In the genomic region with DNA sequence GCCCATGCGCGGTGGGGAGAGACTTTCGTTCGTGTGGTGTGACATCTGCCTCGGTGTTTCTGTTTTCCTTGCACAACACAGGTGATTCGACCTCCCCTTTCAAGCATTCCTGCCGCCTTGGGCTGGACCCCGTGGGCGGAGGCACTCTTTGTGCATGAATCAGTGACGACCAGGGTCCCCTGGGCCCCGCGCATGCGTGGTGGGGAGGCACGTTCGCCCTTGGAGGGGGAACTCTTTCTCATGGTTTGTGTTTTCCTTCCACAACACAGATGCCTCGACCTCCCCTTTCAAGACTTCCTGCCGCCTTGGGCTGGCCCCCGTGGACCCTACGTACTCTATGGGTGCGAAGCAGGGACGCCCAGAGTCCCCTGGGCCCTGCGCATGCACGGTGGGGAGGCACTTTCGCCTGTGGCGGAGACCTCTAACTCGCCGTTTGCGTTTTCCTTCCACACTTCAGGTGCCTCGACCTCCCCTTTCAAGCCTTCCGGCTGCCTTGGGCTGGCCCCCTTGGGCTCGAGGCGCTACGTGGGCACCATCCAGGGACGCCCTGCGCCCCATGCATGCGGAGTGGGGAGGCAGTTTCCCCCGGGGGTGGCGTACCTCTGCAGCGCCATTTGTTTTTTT, we compare ENCODE assay signal across 31 cellular contexts.
DNase-seq lines count a peak whose midpoint lies in the region; ATAC-seq and TF ChIP-seq lines count a peak whose summit lies in the region.
"Had no signal": no experiment of that assay in that cellular context is flagged by ENCODE, and none has a peak within 500 bp of the region (broad histone marks: within the 10 kb centered on the region; RNA-seq: fewer than 3 reads in every experiment).

No MANE protein-coding gene starts in this region.

- no TSS peak for BruUV-seq in Caco-2 (replicated peaks; lab: Mats Ljungman, UMichigan)

- H3K9me3 Mint-ChIP-seq in Caco-2 (ENCODE audit: unreplicated experiment), result no peaks in the 10 kb centered on the region
- H3K9me3 Mint-ChIP-seq: activated T-helper 17 cell treated with anti-CD3 and anti-CD28 coated beads, Interleukin-2, amount 50 U/mL, for 72 hours; type B pancreatic cell had no signal

- peak overlapping the region; percentile 54 for H3K4me3 Mint-ChIP-seq in Caco-2 (ENCODE audit: unreplicated experiment)
- H3K4me3 Mint-ChIP-seq: activated naive CD4-positive, alpha-beta T cell treated with anti-CD3 and anti-CD28 coated beads, Interleukin-2, amount 10 ng/mL, durations not matched to agents 7 days and 5 days; activated T-helper 17 cell treated with anti-CD3 and anti-CD28 coated beads, Interleukin-2, amount 50 U/mL, for 72 hours; brain; memory B cell; nephron progenitor cell; T-helper 17 cell; type B pancreatic cell had no signal

- H3K27me3 Mint-ChIP-seq in Caco-2 (ENCODE audit: insufficient read depth, unreplicated experiment), result peaks cover 62% of the 10 kb centered on the region
- H3K27me3 Mint-ChIP-seq: activated naive CD4-positive, alpha-beta T cell treated with anti-CD3 and anti-CD28 coated beads, Interleukin-2, amount 10 ng/mL, durations not matched to agents 7 days and 5 days; activated T-helper 17 cell treated with anti-CD3 and anti-CD28 coated beads, Interleukin-2, amount 50 U/mL, for 72 hours; T-helper 17 cell; type B pancreatic cell had no signal

- no peak for TF ChIP-seq POLR2A in spleen (IDR thresholded peaks at IDR 0.05)

- intact Hi-C loops in Caco-2 (cut with micrococcal nuclease; ENCODE audit: unreplicated experiment) (no loop called here), spleen (cut with DNase I; ENCODE audit: low total_unique reads) (no loop called here)

- peak; percentile 46 for DNase-seq in BE2C
- DNase-seq in Caco-2, result peak; percentile 53 to 76
- DNase-seq in NCI-H1930 (lab: John Stamatoyannopoulos, UW), result peak; percentile 74 to 75
- DNase-seq in SK-N-DZ (ENCODE audit: low spot score), result peak; percentile 21
- DNase-seq in omental fat pad (ENCODE audit: low spot score), result no peak
- DNase-seq in activated CD4-positive, alpha-beta T cell treated with anti-CD3 and anti-CD28 coated beads for 4 hours, result no peak
- no peak for DNase-seq in spleen
- DNase-seq: activated naive CD4-positive, alpha-beta T cell treated with anti-CD3 and anti-CD28 coated beads, Interleukin-2, amount 10 ng/mL, durations not matched to agents 7 days and 5 days; adrenal gland; Calu3; cerebellar nuclear complex; dermis blood vessel endothelial cell; DMS79 treated with DMSO at 0.1 percent for 48 hours; glutamatergic neuron; GM23248; KBM-7; NCI-H1417 treated with DMSO at 0.1 percent for 48 hours; NCI-H2171; NCI-H510A treated with DMSO at 0.1 percent for 48 hours; nephron progenitor cell; ovary; stimulated activated naive CD4-positive, alpha-beta T cell; T-helper 17 cell had no signal

- CTCF ChIA-PET in Caco-2 (lab: Charles Lee), result no interaction called here

- H3K36me3 Mint-ChIP-seq in Caco-2 (ENCODE audit: insufficient read depth, unreplicated experiment), result peaks cover 4% of the 10 kb centered on the region
- H3K36me3 Mint-ChIP-seq: activated naive CD4-positive, alpha-beta T cell treated with anti-CD3 and anti-CD28 coated beads, Interleukin-2, amount 10 ng/mL, durations not matched to agents 7 days and 5 days; brain had no signal

- TF ChIP-seq CTCF in BE2C (IDR thresholded peaks at IDR 0.05; ENCODE audit: low read depth, low read length) (no peak), Caco-2 (IDR thresholded peaks at IDR 0.05; ENCODE audit: insufficient read depth in 1 of 2, low read depth in 1 of 2, low read length in 1 of 2, severe bottlenecking in 1 of 2, unreplicated experiment in 1 of 2) (no peak), omental fat pad (IDR thresholded peaks at IDR 0.05) (no peak), spleen (IDR thresholded peaks at IDR 0.05 in 8 of 11, conservative IDR thresholded peaks at IDR 0.05 in 3 of 11) (no peak)

- no peaks in the 10 kb centered on the region for H3K4me1 Mint-ChIP-seq in Caco-2 (ENCODE audit: low read depth, unreplicated experiment)
- H3K4me1 Mint-ChIP-seq: activated naive CD4-positive, alpha-beta T cell treated with anti-CD3 and anti-CD28 coated beads, Interleukin-2, amount 10 ng/mL, durations not matched to agents 7 days and 5 days; activated T-helper 17 cell treated with anti-CD3 and anti-CD28 coated beads, Interleukin-2, amount 50 U/mL, for 72 hours; brain; memory B cell; nephron progenitor cell; T-helper 17 cell had no signal

- H3K4me3 ChIP-seq in BE2C (ENCODE audit: low read depth, low read length) (peak overlapping the region; percentile 40), Caco-2 (ENCODE audit: low read depth, low read length) (no peak overlapping the region), spleen (no peak overlapping the region)
- H3K4me3 ChIP-seq: adrenal gland; BLaER1 treated with 17β-estradiol and CSF1 and Interleukin-3, amounts not matched to agents 10 nM and 100 nM; GM23248; ovary; SK-N-MC had no signal

- ATAC-seq in omental fat pad (ENCODE audit: low FRiP score), result no peak
- ATAC-seq: activated T-helper 17 cell treated with anti-CD3 and anti-CD28 coated beads, Interleukin-2, amount 50 U/mL, for 72 hours; esophagus mucosa; left lobe of liver; T-helper 17 cell had no signal

- H3K9me3 ChIP-seq in BE2C, result no peaks in the 10 kb centered on the region; the same call in 1 of the 2 replicates
- H3K9me3 ChIP-seq in Caco-2, result peaks cover 6% of the 10 kb centered on the region; the same call in 1 of the 2 replicates
- H3K9me3 ChIP-seq in spleen, result peaks cover 0 to 100% (median 99%) of the 10 kb centered on the region in 8 donors
- H3K9me3 ChIP-seq: adrenal gland, ovary had no signal

- H3K27ac Mint-ChIP-seq in Caco-2 (ENCODE audit: unreplicated experiment), result no peak overlapping the region
- H3K27ac Mint-ChIP-seq: activated naive CD4-positive, alpha-beta T cell treated with anti-CD3 and anti-CD28 coated beads, Interleukin-2, amount 10 ng/mL, durations not matched to agents 7 days and 5 days; activated T-helper 17 cell treated with anti-CD3 and anti-CD28 coated beads, Interleukin-2, amount 50 U/mL, for 72 hours; brain; memory B cell; nephron progenitor cell; T-helper 17 cell; type B pancreatic cell had no signal

- no peaks in the 10 kb centered on the region for H3K4me1 ChIP-seq in BE2C
- H3K4me1 ChIP-seq in Caco-2, result peaks cover 6% of the 10 kb centered on the region; the same call in 1 of the 2 replicates
- no peaks in the 10 kb centered on the region for H3K4me1 ChIP-seq in spleen
- H3K4me1 ChIP-seq: adrenal gland; BLaER1 treated with 17β-estradiol and CSF1 and Interleukin-3, amounts not matched to agents 10 nM and 100 nM had no signal

- POLR2A ChIA-PET in Caco-2 (lab: Charles Lee), result no interaction called here

- no peaks in the 10 kb centered on the region for H3K36me3 ChIP-seq in BE2C
- H3K36me3 ChIP-seq in Caco-2 (ENCODE audit: control insufficient read depth, insufficient read depth, low read length), result no peaks in the 10 kb centered on the region; the same call in 1 of the 2 replicates
- no peaks in the 10 kb centered on the region for H3K36me3 ChIP-seq in spleen
- H3K36me3 ChIP-seq: adrenal gland; BLaER1 treated with 17β-estradiol and CSF1 and Interleukin-3, amounts not matched to agents 10 nM and 100 nM; ovary had no signal

- H3K27ac ChIP-seq in spleen, result no peak overlapping the region
- H3K27ac ChIP-seq: adrenal gland; BLaER1 treated with 17β-estradiol and CSF1 and Interleukin-3, amounts not matched to agents 10 nM and 100 nM; GM23248; ovary; SK-N-MC had no signal

- 58 to 71% (median 69%) methylated on average over 37 to 39 of the region's 39 CpGs for WGBS in spleen, 5 donors

- H3K27me3 ChIP-seq in BE2C, result peaks cover 39% of the 10 kb centered on the region
- H3K27me3 ChIP-seq in Caco-2 (replicated peaks; ENCODE audit: control insufficient read depth, insufficient read depth, low read length), result peaks cover 5% of the 10 kb centered on the region
- peaks cover 0 to 12% (median 0%) of the 10 kb centered on the region in 7 donors for H3K27me3 ChIP-seq in spleen (replicated peaks in 1 of 7)
- H3K27me3 ChIP-seq: adrenal gland, ovary had no signal

Comparison
In these comparisons a context has a peak if more than half of its experiments do, and no peak if none do; other contexts are left out.
1. DNase-seq: peak in BE2C (single experiment), Caco-2 (2 of 2), NCI-H1930 (2 of 2) and SK-N-DZ (single experiment); none in omental fat pad (single experiment), activated CD4-positive, alpha-beta T cell treated with anti-CD3 and anti-CD28 coated beads for 4 hours (0 of 2) and spleen (single experiment).